Comparison of ENCODE assay signal across 11 cellular contexts in genomic region chr4:70979445-70980008, GRCh38. TPM values are rescaled to one million over a fixed set of nuclear protein-coding genes. Genes with fewer than 3 reads are reported as not detected.
DNase-seq lines count a peak whose midpoint lies in the region; ATAC-seq and TF ChIP-seq lines count a peak whose summit lies in the region.
"Had no signal": no experiment of that assay in that cellular context is flagged by ENCODE, and none has a peak within 500 bp of the region (broad histone marks: within the 10 kb centered on the region; RNA-seq: fewer than 3 reads in every experiment).

No MANE protein-coding gene starts in this region.

- H4K5ac ChIP-seq in H9 (ENCODE audit: insufficient read length, low read depth, low read length) = no peak overlapping the region

- H3K4me3 Mint-ChIP-seq in mesothelial cell of epicardium = no peak overlapping the region
- no peak overlapping the region for H3K4me3 Mint-ChIP-seq in H9

- H4K20me1 ChIP-seq in OCI-LY7 (ENCODE audit: insufficient read depth, low read length) (no peaks in the 10 kb centered on the region), H9 (ENCODE audit: control insufficient read depth, insufficient read depth, insufficient read length) (no peaks in the 10 kb centered on the region)

- H4K8ac ChIP-seq in H9 (replicated peaks; ENCODE audit: insufficient read length, low read depth, low read length) = no peak overlapping the region

- DNase-seq in OCI-LY7 (ENCODE audit: low spot score) = peak; percentile 69
- DNase-seq in mesothelial cell of epicardium (ENCODE audit: low spot score in 2 of 2, unreplicated experiment in 2 of 2) = no peak
- no peak for DNase-seq in stimulated activated naive CD8-positive, alpha-beta T cell treated with anti-CD3 and anti-CD28 coated beads, Interleukin-15, Interleukin-2, amounts not matched to agents 100 U/mL and 50 U/mL, for 24 hours
- no peak for DNase-seq in H9
- no peak for DNase-seq in NCI-H748 treated with DMSO at 0.1 percent for 48 hours (lab: John Stamatoyannopoulos, UW)
- no peak for DNase-seq in lower lobe of right lung
- DNase-seq: left ventricle myocardium superior, NCI-H526 treated with DMSO at 0.1 percent for 48 hours, nucleus accumbens had no signal

- ATAC-seq in GM18861 (IDR thresholded peaks at IDR 0.05; ENCODE audit: unreplicated experiment) (peak; percentile 77), HG03135 (IDR thresholded peaks at IDR 0.05; ENCODE audit: unreplicated experiment) (peak; percentile 79), lower lobe of right lung (no peak)
- ATAC-seq in stimulated activated naive CD8-positive, alpha-beta T cell treated with anti-CD3 and anti-CD28 coated beads, Interleukin-15, Interleukin-2, amounts not matched to agents 100 U/mL and 50 U/mL, for 24 hours = no peak
- ATAC-seq: left ventricle myocardium superior had no signal

- H3K14ac ChIP-seq in H9 (ENCODE audit: insufficient read depth, low read length) = no peak overlapping the region

- H3K27ac Mint-ChIP-seq in mesothelial cell of epicardium (peak overlapping the region; percentile 52), H9 (no peak overlapping the region; a peak in 1 of 7 replicates)

- no peak overlapping the region for H3K56ac ChIP-seq in H9 (ENCODE audit: insufficient read length, low read depth, low read length)

- H3K36me3 ChIP-seq in OCI-LY7 (ENCODE audit: insufficient read depth, low read length) (peaks cover 28% of the 10 kb centered on the region), lower lobe of right lung (peaks cover 18% of the 10 kb centered on the region)

- H3K23ac ChIP-seq in H9 (ENCODE audit: insufficient read length, low read depth, low read length) = no peak overlapping the region

- no peak overlapping the region for H2BK15ac ChIP-seq in H9 (ENCODE audit: low read depth, low read length)

- H3K4me1 ChIP-seq in OCI-LY7 (ENCODE audit: insufficient read depth, low read length, poor library complexity, severe bottlenecking) (peaks cover 27% of the 10 kb centered on the region), H9 (ENCODE audit: insufficient read depth, low read length) (peaks cover 3% of the 10 kb centered on the region; the same call in 1 of the 2 replicates), lower lobe of right lung (no peaks in the 10 kb centered on the region)

- H3K4me2 ChIP-seq in OCI-LY7 (ENCODE audit: low read length) = peak overlapping the region; percentile 63
- no peak overlapping the region for H3K4me2 ChIP-seq in H9 (ENCODE audit: insufficient read depth, insufficient read length, low read length)

- POLR2A ChIA-PET in OCI-LY7 (lab: Charles Lee) = no interaction called here

- peaks cover 15% of the 10 kb centered on the region for H3K4me1 Mint-ChIP-seq in mesothelial cell of epicardium
- H3K4me1 Mint-ChIP-seq in H9 = no peaks in the 10 kb centered on the region

- no peak overlapping the region for H3K4ac ChIP-seq in H9 (ENCODE audit: low read depth, low read length)

- no peak overlapping the region for H2BK20ac ChIP-seq in H9 (ENCODE audit: low read depth, low read length, poor library complexity, severe bottlenecking)

- H3K27ac ChIP-seq in OCI-LY7 (ENCODE audit: low read depth, low read length, poor library complexity, severe bottlenecking) = peak overlapping the region; percentile 25
- H3K27ac ChIP-seq in H9 (ENCODE audit: insufficient read length, low read depth, low read length) = no peak overlapping the region
- no peak overlapping the region for H3K27ac ChIP-seq in lower lobe of right lung

- H3K79me2 ChIP-seq in OCI-LY7 (ENCODE audit: insufficient read depth, low read depth, low read length) (no peaks in the 10 kb centered on the region), H9 (ENCODE audit: insufficient read depth, low read length) (no peaks in the 10 kb centered on the region)

- H3K18ac ChIP-seq in H9 (ENCODE audit: insufficient read length, low read depth, low read length) = no peak overlapping the region

- H3K9me2 ChIP-seq in OCI-LY7 (ENCODE audit: insufficient read depth, low read length) = no peaks in the 10 kb centered on the region

- no peak overlapping the region for H2BK120ac ChIP-seq in H9 (ENCODE audit: low read depth, low read length, poor library complexity, severe bottlenecking)

- peaks cover 12% of the 10 kb centered on the region for H3K36me3 Mint-ChIP-seq in mesothelial cell of epicardium
- H3K36me3 Mint-ChIP-seq in H9 (ENCODE audit: insufficient read depth in 1 of 3, low read depth in 3 of 3) = peaks cover 2 to 17% (median 12%) of the 10 kb centered on the region in 3 experiments; a peak in 5 of 7 replicates

- H2BK5ac ChIP-seq in H9 (ENCODE audit: insufficient read length, low read length) = no peak overlapping the region

- H3K4me3 ChIP-seq in OCI-LY7 (ENCODE audit: low read depth, low read length, poor library complexity, severe bottlenecking) (no peak overlapping the region), lower lobe of right lung (no peak overlapping the region)

- no peak overlapping the region for H4K91ac ChIP-seq in H9 (ENCODE audit: insufficient read length, low read depth, low read length)

- intact Hi-C loops in OCI-LY7 (cut with micrococcal nuclease; ENCODE audit: unreplicated experiment) (no loop called here), lower lobe of right lung (cut with DNase I) (no loop called here)

- H2AK5ac ChIP-seq in H9 (ENCODE audit: insufficient read length, low read length) = no peak overlapping the region

- H3K79me1 ChIP-seq in H9 (ENCODE audit: insufficient read depth, low read depth, low read length, poor library complexity, severe bottlenecking) = no peaks in the 10 kb centered on the region

- WGBS in H9 (ENCODE audit: extremely low coverage, insufficient read length, low lambda C conversion rate) = no CpG with 5 or more reads among the region's 1 CpG

- H3K9me3 Mint-ChIP-seq in mesothelial cell of epicardium (no peaks in the 10 kb centered on the region), H9 (no peaks in the 10 kb centered on the region)

- H3K27me3 ChIP-seq in H9 (ENCODE audit: insufficient read depth, low read length) (no peaks in the 10 kb centered on the region), lower lobe of right lung (ENCODE audit: low read depth) (no peaks in the 10 kb centered on the region)

- no peak overlapping the region for H3K9ac ChIP-seq in H9 (ENCODE audit: extremely low read depth, insufficient read length, low read length)

- no peak for TF ChIP-seq CTCF in OCI-LY7 (conservative IDR thresholded peaks at IDR 0.05; ENCODE audit: low read length)
- no peak for TF ChIP-seq CTCF in mesothelial cell of epicardium (IDR thresholded peaks at IDR 0.05; ENCODE audit: unreplicated experiment)
- TF ChIP-seq CTCF in H9 (conservative IDR thresholded peaks at IDR 0.05) = no peak
- TF ChIP-seq CTCF in lower lobe of right lung (IDR thresholded peaks at IDR 0.05) = no peak

- no peak overlapping the region for H3T11ph ChIP-seq in H9 (ENCODE audit: low read length)

- BruUV-seq in OCI-LY7 (replicated peaks; lab: Mats Ljungman, UMichigan) = no TSS peak

- no peak overlapping the region for H2BK12ac ChIP-seq in H9 (ENCODE audit: insufficient read length, low read depth, low read length)

- H2AFZ ChIP-seq in OCI-LY7 (ENCODE audit: low read length) (peak overlapping the region; percentile 26; the same call in 1 of the 2 replicates), H9 (ENCODE audit: low read length) (no peak overlapping the region)

- H3K9me3 ChIP-seq in OCI-LY7 (ENCODE audit: low read length) = no peaks in the 10 kb centered on the region
- H3K9me3 ChIP-seq in H9 (ENCODE audit: control insufficient read depth, low read depth, low read length) = no peaks in the 10 kb centered on the region
- H3K9me3 ChIP-seq in lower lobe of right lung = no peaks in the 10 kb centered on the region

- H3K27me3 Mint-ChIP-seq in mesothelial cell of epicardium (ENCODE audit: low read depth) (no peaks in the 10 kb centered on the region), H9 (ENCODE audit: low read depth) (no peaks in the 10 kb centered on the region)

- CTCF ChIA-PET in OCI-LY7 (lab: Charles Lee; ENCODE audit: unreplicated experiment) = no interaction called here

- no peaks in the 10 kb centered on the region for H3K23me2 ChIP-seq in H9 (ENCODE audit: insufficient read length, low read depth, low read length, poor library complexity, severe bottlenecking)

RNA-seq across cellular contexts. Expression of gene DCK, which starts 13.9 kb away (rescaled TPM):
- 78.2 and 90.1 TPM in 2 replicates for total RNA-seq in OCI-LY7 (2014; rRNA removed; shearing (Covaris generic))
- total RNA-seq in OCI-LY7 (2022) (146 and 181 TPM in 2 replicates), mesothelial cell of epicardium (12.7 to 14.1 TPM (median 13.9 TPM) in 3 replicates), H9 (2021) (13.2 and 13.7 TPM in 2 replicates), lower lobe of right lung (18.1 TPM)

Comparison
In these comparisons a context has a peak if more than half of its experiments do, and no peak if none do; other contexts are left out.
1. ATAC-seq: peak in GM18861 (single experiment) and HG03135 (single experiment); none in stimulated activated naive CD8-positive, alpha-beta T cell treated with anti-CD3 and anti-CD28 coated beads, Interleukin-15, Interleukin-2, amounts not matched to agents 100 U/mL and 50 U/mL, for 24 hours (single experiment) and lower lobe of right lung (0 of 2).